In the genomic region with DNA sequence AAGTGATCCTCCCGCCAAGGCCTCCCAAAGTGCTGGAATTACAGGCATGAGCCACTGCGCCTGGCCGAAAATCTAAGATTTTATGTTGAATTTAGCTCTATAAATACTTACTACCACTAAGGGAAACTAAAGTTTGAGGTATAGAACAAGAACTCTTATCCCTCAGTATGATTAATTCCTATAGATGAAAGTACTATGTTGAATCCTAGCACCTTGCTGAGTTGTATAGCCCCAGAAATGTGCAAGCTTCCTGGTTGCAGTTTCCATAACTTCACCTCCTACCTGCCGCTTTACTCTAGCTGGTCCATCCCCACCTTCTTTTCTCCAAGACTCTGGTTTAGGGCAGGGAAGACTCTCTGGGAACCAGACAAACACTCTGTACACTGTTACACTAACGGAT, we compare ENCODE assay signal across 1 cellular context.
TF ChIP-seq lines count a peak whose summit lies in the region.

No MANE protein-coding gene starts in this region.

TF ChIP-seq in H1, 55 proteins besides CTCF, POLR2A, EP300 and RAD21:
- TF ChIP-seq SUZ12 (IDR thresholded peaks at IDR 0.05; ENCODE audit: low read length) (no peak), ASH2L (IDR thresholded peaks at IDR 0.05; ENCODE audit: low read length) (no peak), ZNF274 (IDR thresholded peaks at IDR 0.05; ENCODE audit: borderline replicate concordance, extremely low read depth, low read length) (no peak), TCF12 (IDR thresholded peaks at IDR 0.05; ENCODE audit: low read depth, low read length) (no peak), JUN (IDR thresholded peaks at IDR 0.05; ENCODE audit: low read depth, low read length) (no peak), GABPA (IDR thresholded peaks at IDR 0.05; ENCODE audit: borderline replicate concordance, insufficient read depth, low read length) (no peak), SP4 (IDR thresholded peaks at IDR 0.05; ENCODE audit: low read length) (no peak), EZH2 (IDR thresholded peaks at IDR 0.05; ENCODE audit: low read depth, low read length, severe bottlenecking) (no peak), BACH1 (IDR thresholded peaks at IDR 0.05; ENCODE audit: low read length) (no peak), SIRT6 (IDR thresholded peaks at IDR 0.05; ENCODE audit: low read length) (no peak), CBX8 (IDR thresholded peaks at IDR 0.05; ENCODE audit: borderline replicate concordance, low read depth, low read length) (no peak), CBX5 (IDR thresholded peaks at IDR 0.05; ENCODE audit: low read depth, low read length) (no peak), EGR1 (IDR thresholded peaks at IDR 0.05; ENCODE audit: borderline replicate concordance, low read depth, low read length) (no peak), SP2 (IDR thresholded peaks at IDR 0.05; ENCODE audit: low read length) (no peak), JUND (IDR thresholded peaks at IDR 0.05; ENCODE audit: low read length) (no peak), POU5F1 (IDR thresholded peaks at IDR 0.05; ENCODE audit: low read depth, low read length) (no peak), SRF (IDR thresholded peaks at IDR 0.05; ENCODE audit: low read depth, low read length) (no peak), POLR2AphosphoS5 (IDR thresholded peaks at IDR 0.05; ENCODE audit: low read depth, low read length) (no peak)
- TF ChIP-seq, protein P1, sequence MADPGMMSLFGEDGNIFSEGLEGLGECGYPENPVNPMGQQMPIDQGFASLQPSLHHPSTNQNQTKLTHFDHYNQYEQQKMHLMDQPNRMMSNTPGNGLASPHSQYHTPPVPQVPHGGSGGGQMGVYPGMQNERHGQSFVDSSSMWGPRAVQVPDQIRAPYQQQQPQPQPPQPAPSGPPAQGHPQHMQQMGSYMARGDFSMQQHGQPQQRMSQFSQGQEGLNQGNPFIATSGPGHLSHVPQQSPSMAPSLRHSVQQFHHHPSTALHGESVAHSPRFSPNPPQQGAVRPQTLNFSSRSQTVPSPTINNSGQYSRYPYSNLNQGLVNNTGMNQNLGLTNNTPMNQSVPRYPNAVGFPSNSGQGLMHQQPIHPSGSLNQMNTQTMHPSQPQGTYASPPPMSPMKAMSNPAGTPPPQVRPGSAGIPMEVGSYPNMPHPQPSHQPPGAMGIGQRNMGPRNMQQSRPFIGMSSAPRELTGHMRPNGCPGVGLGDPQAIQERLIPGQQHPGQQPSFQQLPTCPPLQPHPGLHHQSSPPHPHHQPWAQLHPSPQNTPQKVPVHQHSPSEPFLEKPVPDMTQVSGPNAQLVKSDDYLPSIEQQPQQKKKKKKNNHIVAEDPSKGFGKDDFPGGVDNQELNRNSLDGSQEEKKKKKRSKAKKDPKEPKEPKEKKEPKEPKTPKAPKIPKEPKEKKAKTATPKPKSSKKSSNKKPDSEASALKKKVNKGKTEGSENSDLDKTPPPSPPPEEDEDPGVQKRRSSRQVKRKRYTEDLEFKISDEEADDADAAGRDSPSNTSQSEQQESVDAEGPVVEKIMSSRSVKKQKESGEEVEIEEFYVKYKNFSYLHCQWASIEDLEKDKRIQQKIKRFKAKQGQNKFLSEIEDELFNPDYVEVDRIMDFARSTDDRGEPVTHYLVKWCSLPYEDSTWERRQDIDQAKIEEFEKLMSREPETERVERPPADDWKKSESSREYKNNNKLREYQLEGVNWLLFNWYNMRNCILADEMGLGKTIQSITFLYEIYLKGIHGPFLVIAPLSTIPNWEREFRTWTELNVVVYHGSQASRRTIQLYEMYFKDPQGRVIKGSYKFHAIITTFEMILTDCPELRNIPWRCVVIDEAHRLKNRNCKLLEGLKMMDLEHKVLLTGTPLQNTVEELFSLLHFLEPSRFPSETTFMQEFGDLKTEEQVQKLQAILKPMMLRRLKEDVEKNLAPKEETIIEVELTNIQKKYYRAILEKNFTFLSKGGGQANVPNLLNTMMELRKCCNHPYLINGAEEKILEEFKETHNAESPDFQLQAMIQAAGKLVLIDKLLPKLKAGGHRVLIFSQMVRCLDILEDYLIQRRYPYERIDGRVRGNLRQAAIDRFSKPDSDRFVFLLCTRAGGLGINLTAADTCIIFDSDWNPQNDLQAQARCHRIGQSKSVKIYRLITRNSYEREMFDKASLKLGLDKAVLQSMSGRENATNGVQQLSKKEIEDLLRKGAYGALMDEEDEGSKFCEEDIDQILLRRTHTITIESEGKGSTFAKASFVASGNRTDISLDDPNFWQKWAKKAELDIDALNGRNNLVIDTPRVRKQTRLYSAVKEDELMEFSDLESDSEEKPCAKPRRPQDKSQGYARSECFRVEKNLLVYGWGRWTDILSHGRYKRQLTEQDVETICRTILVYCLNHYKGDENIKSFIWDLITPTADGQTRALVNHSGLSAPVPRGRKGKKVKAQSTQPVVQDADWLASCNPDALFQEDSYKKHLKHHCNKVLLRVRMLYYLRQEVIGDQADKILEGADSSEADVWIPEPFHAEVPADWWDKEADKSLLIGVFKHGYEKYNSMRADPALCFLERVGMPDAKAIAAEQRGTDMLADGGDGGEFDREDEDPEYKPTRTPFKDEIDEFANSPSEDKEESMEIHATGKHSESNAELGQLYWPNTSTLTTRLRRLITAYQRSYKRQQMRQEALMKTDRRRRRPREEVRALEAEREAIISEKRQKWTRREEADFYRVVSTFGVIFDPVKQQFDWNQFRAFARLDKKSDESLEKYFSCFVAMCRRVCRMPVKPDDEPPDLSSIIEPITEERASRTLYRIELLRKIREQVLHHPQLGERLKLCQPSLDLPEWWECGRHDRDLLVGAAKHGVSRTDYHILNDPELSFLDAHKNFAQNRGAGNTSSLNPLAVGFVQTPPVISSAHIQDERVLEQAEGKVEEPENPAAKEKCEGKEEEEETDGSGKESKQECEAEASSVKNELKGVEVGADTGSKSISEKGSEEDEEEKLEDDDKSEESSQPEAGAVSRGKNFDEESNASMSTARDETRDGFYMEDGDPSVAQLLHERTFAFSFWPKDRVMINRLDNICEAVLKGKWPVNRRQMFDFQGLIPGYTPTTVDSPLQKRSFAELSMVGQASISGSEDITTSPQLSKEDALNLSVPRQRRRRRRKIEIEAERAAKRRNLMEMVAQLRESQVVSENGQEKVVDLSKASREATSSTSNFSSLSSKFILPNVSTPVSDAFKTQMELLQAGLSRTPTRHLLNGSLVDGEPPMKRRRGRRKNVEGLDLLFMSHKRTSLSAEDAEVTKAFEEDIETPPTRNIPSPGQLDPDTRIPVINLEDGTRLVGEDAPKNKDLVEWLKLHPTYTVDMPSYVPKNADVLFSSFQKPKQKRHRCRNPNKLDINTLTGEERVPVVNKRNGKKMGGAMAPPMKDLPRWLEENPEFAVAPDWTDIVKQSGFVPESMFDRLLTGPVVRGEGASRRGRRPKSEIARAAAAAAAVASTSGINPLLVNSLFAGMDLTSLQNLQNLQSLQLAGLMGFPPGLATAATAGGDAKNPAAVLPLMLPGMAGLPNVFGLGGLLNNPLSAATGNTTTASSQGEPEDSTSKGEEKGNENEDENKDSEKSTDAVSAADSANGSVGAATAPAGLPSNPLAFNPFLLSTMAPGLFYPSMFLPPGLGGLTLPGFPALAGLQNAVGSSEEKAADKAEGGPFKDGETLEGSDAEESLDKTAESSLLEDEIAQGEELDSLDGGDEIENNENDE (IDR thresholded peaks at IDR 0.05; ENCODE audit: insufficient replicate concordance, low read length) = no peak
TF ChIP-seq in H1: peak in this region for 0.
